ENCODE assay signal across 15 cellular contexts in genomic region chr2:144403940-144404339, GRCh38.
DNase-seq lines count a peak whose midpoint lies in the region; ATAC-seq and TF ChIP-seq lines count a peak whose summit lies in the region.
"Had no signal": no experiment of that assay in that cellular context is flagged by ENCODE, and none has a peak within 500 bp of the region (broad histone marks: within the 10 kb centered on the region; RNA-seq: fewer than 3 reads in every experiment).

No MANE protein-coding gene starts in this region.

- H3K14ac ChIP-seq in neuronal stem cell (ENCODE audit: low read length), result no peak overlapping the region

- no peak overlapping the region for H2BK120ac ChIP-seq in neuronal stem cell (ENCODE audit: low read depth, low read length)

- TF ChIP-seq CTCF in heart right ventricle (IDR thresholded peaks at IDR 0.05), result no peak
- no peak for TF ChIP-seq CTCF in upper lobe of left lung (IDR thresholded peaks at IDR 0.05)
- no peak for TF ChIP-seq CTCF in adrenal gland (IDR thresholded peaks at IDR 0.05)

- peak overlapping the region; percentile 5 for H3K18ac ChIP-seq in neuronal stem cell (ENCODE audit: low read length)

- no peak overlapping the region for H3K4ac ChIP-seq in neuronal stem cell (ENCODE audit: low read length)

- peak overlapping the region; percentile 84 for H2BK5ac ChIP-seq in neuronal stem cell (ENCODE audit: low read length)

- no peak overlapping the region for H3K23ac ChIP-seq in neuronal stem cell (ENCODE audit: low read depth, low read length, poor library complexity)

- no peaks in the 10 kb centered on the region for H3K27me3 ChIP-seq in heart right ventricle
- no peaks in the 10 kb centered on the region for H3K27me3 ChIP-seq in neuronal stem cell (ENCODE audit: control insufficient read depth in 3 of 3, insufficient read depth in 3 of 3, low read depth in 1 of 3, low read length in 3 of 3)
- no peaks in the 10 kb centered on the region for H3K27me3 ChIP-seq in upper lobe of left lung
- no peaks in the 10 kb centered on the region for H3K27me3 ChIP-seq in adrenal gland
- H3K27me3 ChIP-seq: hepatocyte had no signal

- H3K4me2 ChIP-seq in neuronal stem cell (ENCODE audit: insufficient read depth, low read length, poor library complexity, severe bottlenecking), result no peak overlapping the region
- H3K4me2 ChIP-seq: hepatocyte, PC-9 had no signal

- H3K27ac ChIP-seq in heart right ventricle (peak overlapping the region in 7 of 10 donors; percentile 0 to 62 (median 39)), neuronal stem cell (replicated peaks; ENCODE audit: low read length) (peak overlapping the region; percentile 36), upper lobe of left lung (peak overlapping the region; percentile 45 to 53 (median 48)), adrenal gland (peak overlapping the region in 1 of 5 donors; percentile 59)
- H3K27ac ChIP-seq: hepatocyte, PC-9 had no signal

- H2AFZ ChIP-seq in neuronal stem cell (ENCODE audit: low read length), result no peak overlapping the region
- H2AFZ ChIP-seq: hepatocyte, PC-9 had no signal

- no peak overlapping the region for H4K8ac ChIP-seq in neuronal stem cell (ENCODE audit: low read depth, low read length)

- DNase-seq in NCI-H82 treated with DMSO at 0.1 percent for 48 hours (lab: John Stamatoyannopoulos, UW; ENCODE audit: unreplicated experiment) (peak; percentile 59), heart right ventricle (peak; percentile 34 to 66), neuronal stem cell (ENCODE audit: low spot score) (no peak), upper lobe of left lung (no peak), mesenteric fat pad (ENCODE audit: low spot score) (no peak), adrenal gland (no peak)
- DNase-seq: activated CD8-positive, alpha-beta T cell treated with anti-CD3 and anti-CD28 coated beads, Interleukin-2, amount 10 ng/mL, durations not matched to agents 7 days and 5 days; activated naive CD4-positive, alpha-beta T cell treated with anti-CD3 and anti-CD28 coated beads, Interleukin-2, amount 10 ng/mL, durations not matched to agents 7 days and 5 days; caudate nucleus; CD8-positive, alpha-beta memory T cell; HFFc6; NCI-H226; PC-9 had no signal

- H3K9me3 ChIP-seq in heart right ventricle (no peaks in the 10 kb centered on the region), neuronal stem cell (replicated peaks in 1 of 2; ENCODE audit: control insufficient read depth in 2 of 2, insufficient read depth in 1 of 2, low read depth in 1 of 2, low read length in 2 of 2) (no peaks in the 10 kb centered on the region), upper lobe of left lung (no peaks in the 10 kb centered on the region), adrenal gland (replicated peaks in 1 of 3) (no peaks in the 10 kb centered on the region)

- ATAC-seq in heart right ventricle (peak; percentile 71 to 95 (median 86)), upper lobe of left lung (ENCODE audit: low FRiP score in 2 of 2) (peak in 1 of 2 donors; percentile 55)
- no peak for ATAC-seq in activated CD4-positive, CD25-positive, alpha-beta regulatory T cell treated with anti-CD3 and anti-CD28 coated beads, Interleukin-2, amount 50 U/mL, for 24 hours
- ATAC-seq: activated CD8-positive, alpha-beta T cell treated with anti-CD3 and anti-CD28 coated beads, Interleukin-2, amount 10 ng/mL, durations not matched to agents 7 days and 5 days had no signal

- H3K4me3 ChIP-seq in heart right ventricle, result peak overlapping the region in 2 of 10 donors; percentile 5 to 10
- H3K4me3 ChIP-seq in neuronal stem cell (ENCODE audit: low read length in 2 of 2), result no peak overlapping the region
- no peak overlapping the region for H3K4me3 ChIP-seq in upper lobe of left lung
- no peak overlapping the region for H3K4me3 ChIP-seq in adrenal gland
- H3K4me3 ChIP-seq: hepatocyte, PC-9 had no signal

- H3K79me1 ChIP-seq in neuronal stem cell (ENCODE audit: low read depth, low read length), result no peaks in the 10 kb centered on the region

- intact Hi-C loops in heart right ventricle (cut with DNase I), result no loop called here
- intact Hi-C loops in adrenal gland (cut with DNase I), result no loop called here

- no peak overlapping the region for H3K9ac ChIP-seq in neuronal stem cell (ENCODE audit: low read depth, low read length, poor library complexity)

- H4K91ac ChIP-seq in neuronal stem cell (ENCODE audit: low read depth, low read length, poor library complexity), result no peak overlapping the region

- no peak overlapping the region for H2AK5ac ChIP-seq in neuronal stem cell (ENCODE audit: low read depth, low read length)

- TF ChIP-seq EP300 in upper lobe of left lung (IDR thresholded peaks at IDR 0.05), result no peak

- no peak overlapping the region for H2BK15ac ChIP-seq in neuronal stem cell (ENCODE audit: low read length)

- H2BK12ac ChIP-seq in neuronal stem cell (ENCODE audit: low read length), result peak overlapping the region; percentile 76

- 45 to 67% methylated on average over 16 of the region's 16 CpGs for WGBS in heart right ventricle, 2 donors
- no CpG with 5 or more reads among the region's 16 CpGs for WGBS in neuronal stem cell (ENCODE audit: extremely low coverage in 2 of 2, insufficient read length in 2 of 2, insufficient replicate concordance in 1 of 2), 2 donors
- 67 to 84% methylated on average over 16 of the region's 16 CpGs for WGBS in upper lobe of left lung, 2 donors
- 88 to 93% (median 89%) methylated on average over 15 to 16 of the region's 16 CpGs for WGBS in adrenal gland, 4 donors

- TF ChIP-seq POLR2A in upper lobe of left lung (IDR thresholded peaks at IDR 0.05), result no peak
- no peak for TF ChIP-seq POLR2A in adrenal gland (IDR thresholded peaks at IDR 0.05)

- H3K4me1 ChIP-seq in heart right ventricle (peaks cover 0 to 55% (median 32%) of the 10 kb centered on the region in 9 donors), neuronal stem cell (ENCODE audit: control insufficient read depth in 2 of 2, insufficient read depth in 1 of 2, low read depth in 1 of 2, low read length in 2 of 2) (peaks cover 7 to 8% of the 10 kb centered on the region in 2 donors), upper lobe of left lung (peaks cover 0 to 11% (median 4%) of the 10 kb centered on the region in 4 donors), adrenal gland (replicated peaks in 1 of 2) (peaks cover 0 to 29% of the 10 kb centered on the region in 2 donors)

- H3K36me3 ChIP-seq in heart right ventricle (peaks cover 0 to 100% (median 25%) of the 10 kb centered on the region in 9 donors), neuronal stem cell (replicated peaks in 1 of 2; ENCODE audit: control insufficient read depth in 2 of 2, insufficient read depth in 2 of 2, low read length in 2 of 2) (peaks cover 9 to 100% of the 10 kb centered on the region in 2 donors), upper lobe of left lung (peaks cover 4 to 44% (median 11%) of the 10 kb centered on the region in 4 donors), adrenal gland (replicated peaks in 1 of 2) (peaks cover 0 to 52% of the 10 kb centered on the region in 2 donors)

Comparison
In these comparisons a context has a peak if more than half of its experiments do, and no peak if none do; other contexts are left out.
1. DNase-seq: peak in NCI-H82 treated with DMSO at 0.1 percent for 48 hours (single experiment) and heart right ventricle (2 of 2); none in neuronal stem cell (single experiment), upper lobe of left lung (0 of 2), mesenteric fat pad (single experiment) and adrenal gland (0 of 7).
2. ATAC-seq: peak in heart right ventricle (8 of 8); none in activated CD4-positive, CD25-positive, alpha-beta regulatory T cell treated with anti-CD3 and anti-CD28 coated beads, Interleukin-2, amount 50 U/mL, for 24 hours (0 of 2).